ENCODE assay signal across 19 cellular contexts in genomic region chrX:123476636-123477219, GRCh38.
DNase-seq lines count a peak whose midpoint lies in the region; ATAC-seq, FAIRE-seq and TF ChIP-seq lines count a peak whose summit lies in the region.
"Had no signal": no experiment of that assay in that cellular context is flagged by ENCODE, and none has a peak within 500 bp of the region (broad histone marks: within the 10 kb centered on the region; RNA-seq: fewer than 3 reads in every experiment).

No MANE protein-coding gene starts in this region.

- no peaks in the 10 kb centered on the region for H3K27me3 Mint-ChIP-seq in astrocyte (ENCODE audit: low read depth, unreplicated experiment)

- no peaks in the 10 kb centered on the region for H3K4me1 ChIP-seq in astrocyte (ENCODE audit: insufficient read depth, low read length)
- H3K4me1 ChIP-seq in right atrium auricular region = no peaks in the 10 kb centered on the region
- H3K4me1 ChIP-seq in MM.1S (ENCODE audit: low read length) = no peaks in the 10 kb centered on the region
- H3K4me1 ChIP-seq: Caco-2 had no signal

- H3K79me2 ChIP-seq in astrocyte (ENCODE audit: insufficient read depth, low read length) (no peaks in the 10 kb centered on the region), MM.1S (ENCODE audit: low read length) (no peaks in the 10 kb centered on the region)

- H3K27ac Mint-ChIP-seq in astrocyte (ENCODE audit: unreplicated experiment) = no peak overlapping the region

- H4K20me1 ChIP-seq in astrocyte (ENCODE audit: insufficient read depth, low read length) (no peaks in the 10 kb centered on the region), MM.1S (ENCODE audit: insufficient read depth, low read length) (no peaks in the 10 kb centered on the region)

- no peaks in the 10 kb centered on the region for H3K9me2 ChIP-seq in MM.1S (replicated peaks; ENCODE audit: insufficient read depth, low read length)

- no peak overlapping the region for H3K27ac ChIP-seq in astrocyte (ENCODE audit: low read depth, low read length)
- no peak overlapping the region for H3K27ac ChIP-seq in right atrium auricular region
- H3K27ac ChIP-seq in MM.1S (ENCODE audit: low read length) = no peak overlapping the region
- H3K27ac ChIP-seq: SK-N-MC had no signal

- TF ChIP-seq CTCF in astrocyte (IDR thresholded peaks at IDR 0.05; ENCODE audit: insufficient read depth, low read depth, low read length) (no peak), right atrium auricular region (IDR thresholded peaks at IDR 0.05) (no peak), MM.1S (IDR thresholded peaks at IDR 0.05; ENCODE audit: low read length) (no peak)

- peak; percentile 0 for DNase-seq in SIG-M5 treated with dmso at 0.1 percent for 504 hours (lab: John Stamatoyannopoulos, UW; ENCODE audit: unreplicated experiment)
- DNase-seq in SIG-M5 (lab: John Stamatoyannopoulos, UW) = no peak
- DNase-seq in astrocyte (ENCODE audit: low read depth) = no peak
- DNase-seq in iPS-NIHi7 (ENCODE audit: extremely low spot score) = peak; percentile 18
- DNase-seq in right atrium auricular region (ENCODE audit: low spot score) = no peak
- DNase-seq in NCI-H187 (lab: John Stamatoyannopoulos, UW) = no peak
- no peak for DNase-seq in MM.1S
- DNase-seq: C1 segment of cervical spinal cord, DMS53, GOT3, IMR-90, MV-4-11, NCI-H1417 treated with DMSO at 0.1 percent for 48 hours, NCI-H2029 treated with DMSO at 0.1 percent for 48 hours, NCI-H524 had no signal

- no peak overlapping the region for H3K4me2 ChIP-seq in astrocyte (ENCODE audit: low read length)
- H3K4me2 ChIP-seq in MM.1S (ENCODE audit: low read depth, low read length) = no peak overlapping the region

- no peak overlapping the region for H3K4me3 Mint-ChIP-seq in astrocyte (ENCODE audit: unreplicated experiment)

- no peak overlapping the region for H3K9ac ChIP-seq in astrocyte (ENCODE audit: low read length)
- no peak overlapping the region for H3K9ac ChIP-seq in MM.1S (ENCODE audit: low read length)

- no peak overlapping the region for H2AFZ ChIP-seq in astrocyte (ENCODE audit: low read depth, low read length)
- no peak overlapping the region for H2AFZ ChIP-seq in MM.1S (ENCODE audit: low read length)

- H3K4me3 ChIP-seq in astrocyte (ENCODE audit: insufficient read depth, low read depth, low read length) = no peak overlapping the region
- no peak overlapping the region for H3K4me3 ChIP-seq in right atrium auricular region
- no peak overlapping the region for H3K4me3 ChIP-seq in MM.1S (ENCODE audit: low read length)
- H3K4me3 ChIP-seq: GM12878, SK-N-MC had no signal

- no peaks in the 10 kb centered on the region for H3K9me3 Mint-ChIP-seq in astrocyte (ENCODE audit: unreplicated experiment)

- no peak for ATAC-seq in HG02938 (IDR thresholded peaks at IDR 0.05; ENCODE audit: unreplicated experiment)
- ATAC-seq: GM12878 had no signal

- H3F3A ChIP-seq in MM.1S (ENCODE audit: insufficient read depth, low read length) = no peaks in the 10 kb centered on the region

- H3K4me1 Mint-ChIP-seq in astrocyte (ENCODE audit: low read depth, unreplicated experiment) = peaks cover 6% of the 10 kb centered on the region

- H3K36me3 ChIP-seq in astrocyte (ENCODE audit: insufficient read depth, low read length) (no peaks in the 10 kb centered on the region), right atrium auricular region (no peaks in the 10 kb centered on the region), MM.1S (replicated peaks; ENCODE audit: insufficient read depth, low read length) (no peaks in the 10 kb centered on the region)

- H3K27me3 ChIP-seq in astrocyte (ENCODE audit: insufficient read depth, low read length) (no peaks in the 10 kb centered on the region), right atrium auricular region (no peaks in the 10 kb centered on the region), MM.1S (replicated peaks; ENCODE audit: insufficient read depth, low read length) (no peaks in the 10 kb centered on the region)

- no peaks in the 10 kb centered on the region for H3K36me3 Mint-ChIP-seq in astrocyte (ENCODE audit: low read depth, unreplicated experiment)

- peak; percentile 34 for FAIRE-seq in astrocyte (lab: Jason Lieb, UNC)
- FAIRE-seq: GM12878 had no signal

- H3K9me3 ChIP-seq in astrocyte (ENCODE audit: insufficient read depth, low read depth, low read length) (no peaks in the 10 kb centered on the region), right atrium auricular region (no peaks in the 10 kb centered on the region), MM.1S (replicated peaks; ENCODE audit: insufficient read depth, low read length) (no peaks in the 10 kb centered on the region)
- H3K9me3 ChIP-seq: Caco-2 had no signal

Comparison
In these comparisons a context has a peak if more than half of its experiments do, and no peak if none do; other contexts are left out.
1. DNase-seq: peak in SIG-M5 treated with dmso at 0.1 percent for 504 hours (single experiment) and iPS-NIHi7 (single experiment); none in SIG-M5 (single experiment), astrocyte (single experiment), right atrium auricular region (single experiment), NCI-H187 (0 of 2) and MM.1S (single experiment).